In the genomic region with DNA sequence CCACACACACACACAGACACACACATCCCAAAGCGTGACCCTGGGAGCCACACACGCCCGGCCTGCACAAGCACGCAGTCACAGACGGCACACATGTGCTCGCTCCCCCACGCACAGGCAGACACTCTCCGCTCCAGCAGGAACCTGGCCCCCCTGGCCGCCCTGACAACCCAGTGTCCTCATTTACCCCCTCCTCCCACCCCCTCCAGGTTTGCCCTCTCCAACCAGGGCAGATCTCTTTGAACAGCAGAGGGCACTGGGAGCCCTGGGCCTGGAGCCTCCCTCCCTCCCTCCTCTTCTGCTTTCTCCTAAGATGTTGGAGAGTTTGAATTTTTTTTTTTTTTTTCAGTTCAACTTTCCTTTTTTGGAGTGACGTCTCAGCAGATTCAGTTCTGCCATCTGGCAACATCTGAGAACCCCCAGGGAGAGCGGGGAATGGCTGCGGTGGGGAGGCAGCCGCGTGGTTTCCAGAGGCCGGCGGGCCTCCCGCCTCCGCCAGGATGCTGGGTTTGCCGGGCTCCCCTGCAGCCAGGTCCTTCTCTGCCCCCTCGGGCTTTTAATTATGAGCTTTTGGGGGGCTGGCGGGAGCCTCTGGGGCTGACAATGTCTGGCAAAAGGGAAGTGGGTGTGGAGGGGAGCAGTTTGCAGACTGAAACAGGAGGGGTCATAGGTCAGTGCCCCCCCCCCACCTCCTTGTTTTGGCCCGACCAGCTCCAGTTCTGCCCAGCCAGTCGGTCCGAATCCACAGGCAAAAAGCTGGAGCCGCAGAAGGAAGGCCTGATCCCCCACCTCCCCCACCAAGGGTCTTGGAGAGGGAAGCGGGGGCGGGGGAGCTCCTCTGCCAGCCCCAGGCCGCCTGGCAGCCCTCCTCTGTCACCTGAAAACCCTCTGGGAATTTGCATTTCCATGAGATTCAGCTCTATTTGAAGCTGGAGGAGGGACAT, we compare ENCODE assay signal across 1 cellular context.
A peak's percentile ranks its signal among the peaks of the same experiment; 100 is the strongest.
TF ChIP-seq lines count a peak whose summit lies in the region.

No MANE protein-coding gene starts in this region.

TF ChIP-seq in GM12878, 131 proteins besides CTCF, POLR2A, EP300 and RAD21 (continued from another document):
- no peak for TF ChIP-seq SUPT20H (IDR thresholded peaks at IDR 0.05; ENCODE audit: borderline replicate concordance, control insufficient read depth, low read depth, low read length)
- no peak for TF ChIP-seq SP1 (IDR thresholded peaks at IDR 0.05; ENCODE audit: low read depth, low read length)
- TF ChIP-seq EZH2 (IDR thresholded peaks at IDR 0.05; ENCODE audit: borderline replicate concordance, control insufficient read depth, low read depth, low read length) = no peak
- TF ChIP-seq, protein P1, sequence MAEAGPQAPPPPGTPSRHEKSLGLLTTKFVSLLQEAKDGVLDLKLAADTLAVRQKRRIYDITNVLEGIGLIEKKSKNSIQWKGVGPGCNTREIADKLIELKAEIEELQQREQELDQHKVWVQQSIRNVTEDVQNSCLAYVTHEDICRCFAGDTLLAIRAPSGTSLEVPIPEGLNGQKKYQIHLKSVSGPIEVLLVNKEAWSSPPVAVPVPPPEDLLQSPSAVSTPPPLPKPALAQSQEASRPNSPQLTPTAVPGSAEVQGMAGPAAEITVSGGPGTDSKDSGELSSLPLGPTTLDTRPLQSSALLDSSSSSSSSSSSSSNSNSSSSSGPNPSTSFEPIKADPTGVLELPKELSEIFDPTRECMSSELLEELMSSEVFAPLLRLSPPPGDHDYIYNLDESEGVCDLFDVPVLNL (IDR thresholded peaks at IDR 0.05; ENCODE audit: low read depth, low read length) = no peak
- TF ChIP-seq, protein P2, sequence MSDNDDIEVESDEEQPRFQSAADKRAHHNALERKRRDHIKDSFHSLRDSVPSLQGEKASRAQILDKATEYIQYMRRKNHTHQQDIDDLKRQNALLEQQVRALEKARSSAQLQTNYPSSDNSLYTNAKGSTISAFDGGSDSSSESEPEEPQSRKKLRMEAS (IDR thresholded peaks at IDR 0.05; ENCODE audit: low read depth, low read length) = no peak
- peak; percentile 52; the same call in 1 of the 2 replicates for TF ChIP-seq NBN (IDR thresholded peaks at IDR 0.05)
